Comparison of ENCODE assay signal across 1 cellular context in the genomic region with DNA sequence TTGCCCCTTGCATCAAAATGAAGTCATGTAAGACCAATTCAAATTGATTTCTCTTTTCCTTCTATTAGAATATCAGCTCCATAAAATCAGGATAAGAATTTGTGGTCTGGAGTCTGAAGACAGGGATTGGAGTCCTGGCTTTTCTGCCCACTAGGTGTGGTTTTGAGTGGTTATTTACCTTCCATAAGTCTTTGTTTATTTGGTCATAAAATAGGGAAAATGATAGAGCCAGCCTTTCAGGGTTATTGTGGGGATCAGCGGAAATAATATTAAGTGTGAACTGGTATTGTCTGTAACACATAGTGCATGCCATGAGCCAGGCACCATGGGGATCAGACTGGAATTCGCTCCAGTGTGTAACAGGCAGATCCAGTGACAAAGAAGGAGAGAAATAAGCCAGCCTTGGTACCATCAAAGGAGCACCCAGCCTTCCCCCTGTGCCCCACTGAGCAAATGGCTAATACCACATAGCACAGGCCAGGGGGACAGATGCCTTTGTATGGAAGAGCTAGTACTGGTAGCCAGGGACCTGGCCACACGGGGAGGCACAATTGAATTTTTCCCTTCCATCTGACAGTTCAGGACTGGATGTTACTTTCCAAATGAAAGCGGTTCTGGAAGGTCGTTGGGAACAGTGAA.
TF ChIP-seq lines count a peak whose summit lies in the region.

No MANE protein-coding gene starts in this region.

TF ChIP-seq in GM23338, 12 proteins besides CTCF, POLR2A, EP300 and RAD21:
- TF ChIP-seq, protein P1, sequence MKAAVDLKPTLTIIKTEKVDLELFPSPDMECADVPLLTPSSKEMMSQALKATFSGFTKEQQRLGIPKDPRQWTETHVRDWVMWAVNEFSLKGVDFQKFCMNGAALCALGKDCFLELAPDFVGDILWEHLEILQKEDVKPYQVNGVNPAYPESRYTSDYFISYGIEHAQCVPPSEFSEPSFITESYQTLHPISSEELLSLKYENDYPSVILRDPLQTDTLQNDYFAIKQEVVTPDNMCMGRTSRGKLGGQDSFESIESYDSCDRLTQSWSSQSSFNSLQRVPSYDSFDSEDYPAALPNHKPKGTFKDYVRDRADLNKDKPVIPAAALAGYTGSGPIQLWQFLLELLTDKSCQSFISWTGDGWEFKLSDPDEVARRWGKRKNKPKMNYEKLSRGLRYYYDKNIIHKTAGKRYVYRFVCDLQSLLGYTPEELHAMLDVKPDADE (IDR thresholded peaks at IDR 0.05), result no peak
- no peak for TF ChIP-seq STAT1 (IDR thresholded peaks at IDR 0.05; ENCODE audit: unreplicated experiment)
- no peak for TF ChIP-seq POLR2AphosphoS5 (IDR thresholded peaks at IDR 0.05; ENCODE audit: low read depth)
- no peak for TF ChIP-seq JUNB (IDR thresholded peaks at IDR 0.05; ENCODE audit: unreplicated experiment)
